9 cellular contexts compared by ENCODE assay signal in genomic region chr12:6788972-6789905, GRCh38. TPM values are rescaled to one million over a fixed set of nuclear protein-coding genes. Genes with fewer than 3 reads are reported as not detected.
DNase-seq lines count a peak whose midpoint lies in the region; ATAC-seq and TF ChIP-seq lines count a peak whose summit lies in the region.
"Had no signal": no experiment of that assay in that cellular context is flagged by ENCODE, and none has a peak within 500 bp of the region (broad histone marks: within the 10 kb centered on the region; RNA-seq: fewer than 3 reads in every experiment).

TSS of gene CD4 (plus strand) at chr12:6789528. CDS start at chr12:6800139, 10,611 bp downstream.

- H3K27me3 Mint-ChIP-seq in GM23338 (ENCODE audit: insufficient read depth, low read depth, poor library complexity): peaks cover 12% of the 10 kb centered on the region
- no peaks in the 10 kb centered on the region for H3K27me3 Mint-ChIP-seq in activated CD4-positive, alpha-beta T cell treated with anti-CD3 and anti-CD28 coated beads, Interleukin-2, amount 10 ng/mL, durations not matched to agents 24 days and 14 days

- H3K4me3 Mint-ChIP-seq in GM23338: no peak within 1 kb of the TSS; the same call in 2 of the 3 replicates
- H3K4me3 Mint-ChIP-seq in activated CD4-positive, alpha-beta T cell treated with anti-CD3 and anti-CD28 coated beads, Interleukin-2, amount 10 ng/mL, durations not matched to agents 24 days and 14 days: peak within 1 kb of the TSS; percentile 97

- H3K27ac Mint-ChIP-seq in GM23338: no peak within 1 kb of the TSS
- H3K27ac Mint-ChIP-seq in activated CD4-positive, alpha-beta T cell treated with anti-CD3 and anti-CD28 coated beads, Interleukin-2, amount 10 ng/mL, durations not matched to agents 24 days and 14 days: peak within 1 kb of the TSS; percentile 93

- no peaks in the 10 kb centered on the region; the same call in 2 of the 3 replicates for H3K36me3 Mint-ChIP-seq in GM23338 (ENCODE audit: low read depth)
- peaks cover 36% of the 10 kb centered on the region for H3K36me3 Mint-ChIP-seq in activated CD4-positive, alpha-beta T cell treated with anti-CD3 and anti-CD28 coated beads, Interleukin-2, amount 10 ng/mL, durations not matched to agents 24 days and 14 days (ENCODE audit: low read depth)

- intact Hi-C loops in activated CD4-positive, alpha-beta T cell treated with anti-CD3 and anti-CD28 coated beads, Interleukin-2, amount 10 ng/mL, durations not matched to agents 24 days and 14 days (cut with micrococcal nuclease): loop anchor here (1.0 to 5.0 kb wide), 3 partner anchors 9 to 182 kb away; partner anchors contain the start of genes CHD4 and PTMS
- intact Hi-C loops in heart right ventricle (cut with DNase I): loop anchor here in 2 of 10 donors (5.0 kb wide), 1 partner anchor 33 kb away; the partner anchor contains the start of gene GPR162 (in 2 of the 2)

- 65 to 67% methylated on average over 18 of the region's 18 CpGs for WGBS in heart right ventricle, 2 donors

- H3K9me2 ChIP-seq in GM23338 (ENCODE audit: insufficient read depth): no peaks in the 10 kb centered on the region
- H3K9me2 ChIP-seq: SK-N-SH had no signal

- H3F3A ChIP-seq in GM23338 (replicated peaks; ENCODE audit: low read depth): no peaks in the 10 kb centered on the region

- ATAC-seq in GM23338 (peak; percentile 50), heart right ventricle (peak; percentile 50 to 82 (median 72)), GM21515 (IDR thresholded peaks at IDR 0.05; ENCODE audit: unreplicated experiment) (no peak), GM18861 (IDR thresholded peaks at IDR 0.05; ENCODE audit: unreplicated experiment) (no peak), HG03521 (IDR thresholded peaks at IDR 0.05; ENCODE audit: unreplicated experiment) (no peak), GM18502 (IDR thresholded peaks at IDR 0.05; ENCODE audit: poor library complexity, unreplicated experiment) (no peak)

- peak within 1 kb of the TSS; percentile 97 for H2AFZ ChIP-seq in GM23338

- 0 out of 2 replicates have a peak within 1 kb of the TSS, but pooled peaks have one; percentile 26 for H3K4me3 ChIP-seq in GM23338
- peak within 1 kb of the TSS in 7 of 10 donors; percentile 7 to 56 (median 41) for H3K4me3 ChIP-seq in heart right ventricle

- H3K4me1 ChIP-seq in GM23338 (ENCODE audit: insufficient read depth) (peaks cover 22% of the 10 kb centered on the region), heart right ventricle (peaks cover 0 to 52% (median 15%) of the 10 kb centered on the region in 9 donors)

- H3K79me2 ChIP-seq in GM23338 (replicated peaks; ENCODE audit: insufficient read depth): no peaks in the 10 kb centered on the region

- no peaks in the 10 kb centered on the region for H3K9me3 ChIP-seq in heart right ventricle
- H3K9me3 ChIP-seq: SK-N-SH had no signal

- TF ChIP-seq CTCF in GM23338 (conservative IDR thresholded peaks at IDR 0.05; ENCODE audit: low read depth in 2 of 2) (no peak), heart right ventricle (IDR thresholded peaks at IDR 0.05) (no peak)

- no peaks in the 10 kb centered on the region for H3K36me3 ChIP-seq in GM23338 (ENCODE audit: insufficient read depth)
- peaks cover 0 to 1% (median 0%) of the 10 kb centered on the region in 9 donors for H3K36me3 ChIP-seq in heart right ventricle

- no peaks in the 10 kb centered on the region for H4K20me1 ChIP-seq in GM23338 (replicated peaks; ENCODE audit: insufficient read depth)

- DNase-seq in GM23338 (ENCODE audit: low spot score): peak; percentile 53
- DNase-seq in activated CD4-positive, alpha-beta T cell treated with anti-CD3 and anti-CD28 coated beads, Interleukin-2, amount 10 ng/mL, durations not matched to agents 24 days and 14 days: peak; percentile 94
- DNase-seq in heart right ventricle: peak; percentile 59 to 70
- DNase-seq in stimulated activated CD4-positive, alpha-beta T cell treated with anti-CD3 and anti-CD28 coated beads, Interleukin-12 subunit alpha, Interleukin-12 subunit beta, amount 100 ng/mL, for 4 hours: peak; percentile 71
- DNase-seq: SK-N-SH had no signal

- H3K27ac ChIP-seq in GM23338 (ENCODE audit: low read depth) (no peak within 1 kb of the TSS), heart right ventricle (peak within 1 kb of the TSS in 5 of 10 donors; percentile 14 to 86 (median 28))

- H3K27me3 ChIP-seq in GM23338 (ENCODE audit: insufficient read depth) (no peaks in the 10 kb centered on the region), heart right ventricle (peaks cover 0 to under 1% (median 0%) of the 10 kb centered on the region in 7 donors)

- peak within 1 kb of the TSS; percentile 55; the same call in 1 of the 2 replicates for H3K4me2 ChIP-seq in GM23338
- H3K4me2 ChIP-seq: SK-N-SH had no signal

- no peaks in the 10 kb centered on the region for H3K9me3 Mint-ChIP-seq in GM23338
- H3K9me3 Mint-ChIP-seq in activated CD4-positive, alpha-beta T cell treated with anti-CD3 and anti-CD28 coated beads, Interleukin-2, amount 10 ng/mL, durations not matched to agents 24 days and 14 days: no peaks in the 10 kb centered on the region

- peaks cover 29% of the 10 kb centered on the region for H3K4me1 Mint-ChIP-seq in GM23338
- peaks cover 56% of the 10 kb centered on the region for H3K4me1 Mint-ChIP-seq in activated CD4-positive, alpha-beta T cell treated with anti-CD3 and anti-CD28 coated beads, Interleukin-2, amount 10 ng/mL, durations not matched to agents 24 days and 14 days

TF ChIP-seq in GM23338, 12 proteins besides CTCF, POLR2A, EP300 and RAD21 (continues in another document):
- no peak for TF ChIP-seq ZNF462 (CRISPR knock-in tag; IDR thresholded peaks at IDR 0.05)
- TF ChIP-seq ZNF331 (CRISPR knock-in tag; IDR thresholded peaks at IDR 0.05; ENCODE audit: low read depth): no peak
- no peak for TF ChIP-seq NANOG (IDR thresholded peaks at IDR 0.05; ENCODE audit: borderline replicate concordance)
- no peak for TF ChIP-seq ZNF114 (CRISPR knock-in tag; IDR thresholded peaks at IDR 0.05)
- TF ChIP-seq POLR2AphosphoS5 (IDR thresholded peaks at IDR 0.05; ENCODE audit: low read depth): no peak
- TF ChIP-seq EZH2 (IDR thresholded peaks at IDR 0.05; ENCODE audit: low read depth, unreplicated experiment): no peak
- no peak for TF ChIP-seq EZH2phosphoT487 (IDR thresholded peaks at IDR 0.05; ENCODE audit: unreplicated experiment)

RNA-seq across cellular contexts. Expression of gene CD4, which starts in this region (rescaled TPM):
- 1.5 and 2.2 TPM in 2 replicates for total RNA-seq in GM23338 (2014; rRNA removed; shearing (Covaris generic))
- polyA plus RNA-seq in GM23338 (2016; fragmentation: Nextera tagmentation; extraction: Ambion mirVana) (2.0 and 2.1 TPM in 2 replicates), heart right ventricle (1 to 10 TPM; 2.6 to 3.2 TPM)
- 264 and 271 TPM in 2 replicates for total RNA-seq in activated CD4-positive, alpha-beta T cell treated with anti-CD3 and anti-CD28 coated beads, Interleukin-2, amount 10 ng/mL, durations not matched to agents 24 days and 14 days
- 10 to 100 TPM in 2 of 10 donors, 1 to 10 TPM in 8; 2.8 to 44.3 (median 5.0) TPM for total RNA-seq in heart right ventricle

Comparison
In these comparisons a context has a peak if more than half of its experiments do, and no peak if none do; other contexts are left out.
1. ATAC-seq: peak in GM23338 (single experiment) and heart right ventricle (8 of 8); none in GM21515 (single experiment), GM18861 (single experiment), HG03521 (single experiment) and GM18502 (single experiment).
2. Peak in every context shown above with its lines, with median percentiles within 50 percentile points of each other: DNase-seq.